Comparison of ENCODE assay signal across 16 cellular contexts in genomic region chr9:88392549-88392948, GRCh38.
"Had no signal": no experiment of that assay in that cellular context is flagged by ENCODE, and none has a peak within 500 bp of the region (broad histone marks: within the 10 kb centered on the region; RNA-seq: fewer than 3 reads in every experiment).

No MANE protein-coding gene starts in this region.

- H3K9me3 Mint-ChIP-seq: activated CD4-positive, alpha-beta memory T cell treated with anti-CD3 and anti-CD28 coated beads, Interleukin-2, amount 10 ng/mL, durations not matched to agents 7 days and 5 days; activated naive CD4-positive, alpha-beta T cell treated with anti-CD3 and anti-CD28 coated beads, Interleukin-2, amount 50 U/mL, for 24 hours; activated T-cell treated with anti-CD3 and anti-CD28 coated beads, Interleukin-2, amount 50 U/mL, for 24 hours; central memory CD8-positive, alpha-beta T cell; stimulated activated effector memory CD8-positive, alpha-beta T cell treated with anti-CD3 and anti-CD28 coated beads, Interleukin-12 subunit alpha, Interleukin-12 subunit beta, amount 100 ng/mL, for 72 hours; T-cell had no signal

- H3K9me3 ChIP-seq: gastroesophageal sphincter, lower lobe of right lung had no signal

- H3K4me1 ChIP-seq: parathyroid adenoma had no signal

- H3K27ac ChIP-seq: brain microvascular endothelial cell, lower lobe of right lung, parathyroid adenoma had no signal

- H3K36me3 ChIP-seq: brain microvascular endothelial cell, gastroesophageal sphincter, lower lobe of right lung had no signal

- H3K4me3 Mint-ChIP-seq: activated CD4-positive, alpha-beta memory T cell treated with anti-CD3 and anti-CD28 coated beads, Interleukin-2, amount 10 ng/mL, durations not matched to agents 7 days and 5 days; activated naive CD4-positive, alpha-beta T cell treated with anti-CD3 and anti-CD28 coated beads, Interleukin-2, amount 50 U/mL, for 24 hours; activated T-cell treated with anti-CD3 and anti-CD28 coated beads, Interleukin-2, amount 50 U/mL, for 24 hours; central memory CD8-positive, alpha-beta T cell; stimulated activated effector memory CD8-positive, alpha-beta T cell treated with anti-CD3 and anti-CD28 coated beads, Interleukin-12 subunit alpha, Interleukin-12 subunit beta, amount 100 ng/mL, for 72 hours; T-cell had no signal

- H3K9ac ChIP-seq: parathyroid adenoma had no signal

- H3K27me3 ChIP-seq: brain microvascular endothelial cell, gastroesophageal sphincter had no signal

- H2AFZ ChIP-seq: parathyroid adenoma had no signal

- FAIRE-seq: urothelium cell line had no signal

- H3K27me3 Mint-ChIP-seq: activated CD4-positive, alpha-beta memory T cell treated with anti-CD3 and anti-CD28 coated beads, Interleukin-2, amount 10 ng/mL, durations not matched to agents 7 days and 5 days; activated naive CD4-positive, alpha-beta T cell treated with anti-CD3 and anti-CD28 coated beads, Interleukin-2, amount 50 U/mL, for 24 hours; activated T-cell treated with anti-CD3 and anti-CD28 coated beads, Interleukin-2, amount 50 U/mL, for 24 hours; central memory CD8-positive, alpha-beta T cell; T-cell had no signal

- DNase-seq: activated CD4-positive, alpha-beta memory T cell treated with anti-CD3 and anti-CD28 coated beads, Interleukin-2, amount 10 ng/mL, durations not matched to agents 7 days and 5 days; activated CD4-positive, alpha-beta T cell treated with anti-CD3 and anti-CD28 coated beads for 4 hours; activated T-cell treated with anti-CD3 and anti-CD28 coated beads, Interleukin-2, amount 50 U/mL, for 24 hours; amniotic stem cell; brain microvascular endothelial cell; erythroblast; left cardiac atrium; lower lobe of right lung; retina; T-cell had no signal

- H3K27ac Mint-ChIP-seq: activated CD4-positive, alpha-beta memory T cell treated with anti-CD3 and anti-CD28 coated beads, Interleukin-2, amount 10 ng/mL, durations not matched to agents 7 days and 5 days; activated naive CD4-positive, alpha-beta T cell treated with anti-CD3 and anti-CD28 coated beads, Interleukin-2, amount 50 U/mL, for 24 hours; activated T-cell treated with anti-CD3 and anti-CD28 coated beads, Interleukin-2, amount 50 U/mL, for 24 hours; stimulated activated effector memory CD8-positive, alpha-beta T cell treated with anti-CD3 and anti-CD28 coated beads, Interleukin-12 subunit alpha, Interleukin-12 subunit beta, amount 100 ng/mL, for 72 hours; T-cell had no signal

- H3K4me3 ChIP-seq: gastroesophageal sphincter, lower lobe of right lung had no signal
